Comparison of ENCODE assay signal across 2 cellular contexts in genomic region chr7:30989008-30989823, GRCh38.
TF ChIP-seq lines count a peak whose summit lies in the region.

No MANE protein-coding gene starts in this region.

TF ChIP-seq in HepG2, 621 proteins besides CTCF, POLR2A, EP300 and RAD21:
- TF ChIP-seq ZNF280B (CRISPR knock-in tag; IDR thresholded peaks at IDR 0.05; ENCODE audit: borderline replicate concordance) (no peak), MLX (CRISPR knock-in tag; IDR thresholded peaks at IDR 0.05) (no peak), ZBTB2 (CRISPR knock-in tag; IDR thresholded peaks at IDR 0.05; ENCODE audit: low read depth) (no peak), TEAD3 (CRISPR knock-in tag; optimal IDR thresholded peaks at IDR 0.05; ENCODE audit: borderline replicate concordance) (no peak), SNAI1 (CRISPR knock-in tag; IDR thresholded peaks at IDR 0.05; ENCODE audit: borderline replicate concordance) (no peak), ZNF737 (CRISPR knock-in tag; IDR thresholded peaks at IDR 0.05; ENCODE audit: borderline replicate concordance) (no peak), ZNF687 (CRISPR knock-in tag; IDR thresholded peaks at IDR 0.05) (peak; percentile 2; the same call in 1 of the 2 replicates)

TF ChIP-seq in K562, 482 proteins besides CTCF, POLR2A, EP300 and RAD21:
- TF ChIP-seq NR2C1 (IDR thresholded peaks at IDR 0.05) (peak; percentile 70), NR2C1 (tag; IDR thresholded peaks at IDR 0.05) (0 out of 2 replicates have a peak, but pooled peaks have one; percentile 36), ATF7 (IDR thresholded peaks at IDR 0.05) (no peak), NR2C2 (CRISPR knock-in tag; IDR thresholded peaks at IDR 0.05) (no peak), NR2C2 (tag; IDR thresholded peaks at IDR 0.05) (0 out of 2 replicates have a peak, but pooled peaks have one; percentile 23)
